ENCODE assay signal across 3 cellular contexts in genomic region chr11:64204464-64204989, GRCh38.
TF ChIP-seq lines count a peak whose summit lies in the region.

No MANE protein-coding gene starts in this region.

TF ChIP-seq in A549, 52 proteins besides CTCF, POLR2A, EP300 and RAD21:
- TF ChIP-seq EHF (CRISPR knock-in tag; IDR thresholded peaks at IDR 0.05) (no peak), JUNB (IDR thresholded peaks at IDR 0.05) (no peak), USF2 (IDR thresholded peaks at IDR 0.05) (no peak), SMC3 (IDR thresholded peaks at IDR 0.05) (peak; percentile 50), E2F6 (IDR thresholded peaks at IDR 0.05; ENCODE audit: borderline replicate concordance, low read depth) (no peak), JUN (IDR thresholded peaks at IDR 0.05) (0 out of 5 replicates have a peak, but pooled peaks of 1 of the 2 experiments have one; percentile 13), KDM5A (IDR thresholded peaks at IDR 0.05) (no peak), RFX5 (IDR thresholded peaks at IDR 0.05) (no peak), NPAS2 (CRISPR knock-in tag; IDR thresholded peaks at IDR 0.05; ENCODE audit: borderline replicate concordance) (no peak), ZC3H11A (IDR thresholded peaks at IDR 0.05) (no peak), CBX2 (IDR thresholded peaks at IDR 0.05; ENCODE audit: borderline replicate concordance, low read depth) (no peak), CHD2 (IDR thresholded peaks at IDR 0.05; ENCODE audit: low read length, partially characterized antibody) (no peak), RNF2 (IDR thresholded peaks at IDR 0.05; ENCODE audit: borderline replicate concordance, low read depth) (no peak), MAFK (IDR thresholded peaks at IDR 0.05; ENCODE audit: partially characterized antibody) (no peak), PBX3 (IDR thresholded peaks at IDR 0.05) (no peak), TFCP2L1 (CRISPR knock-in tag; IDR thresholded peaks at IDR 0.05) (no peak)

TF ChIP-seq in GM23338, 12 proteins besides CTCF, POLR2A, EP300 and RAD21:
- TF ChIP-seq ZNF114 (CRISPR knock-in tag; IDR thresholded peaks at IDR 0.05) (no peak), EZH2 (IDR thresholded peaks at IDR 0.05; ENCODE audit: low read depth, unreplicated experiment) (no peak), JUNB (IDR thresholded peaks at IDR 0.05; ENCODE audit: unreplicated experiment) (no peak), ZNF331 (CRISPR knock-in tag; IDR thresholded peaks at IDR 0.05; ENCODE audit: low read depth) (no peak), EZH2phosphoT487 (IDR thresholded peaks at IDR 0.05; ENCODE audit: unreplicated experiment) (no peak), NANOG (IDR thresholded peaks at IDR 0.05; ENCODE audit: borderline replicate concordance) (no peak), REST (IDR thresholded peaks at IDR 0.05; ENCODE audit: unreplicated experiment) (no peak), STAT1 (IDR thresholded peaks at IDR 0.05; ENCODE audit: unreplicated experiment) (no peak), POLR2AphosphoS5 (IDR thresholded peaks at IDR 0.05; ENCODE audit: low read depth) (no peak), CREB1 (CRISPR knock-in tag; IDR thresholded peaks at IDR 0.05; ENCODE audit: low read depth) (no peak)
TF ChIP-seq in GM23338: peak in this region for 0.

TF ChIP-seq in WTC11, 78 proteins besides CTCF, POLR2A, EP300 and RAD21:
- TF ChIP-seq ZNF512 (CRISPR knock-in tag; IDR thresholded peaks at IDR 0.05; ENCODE audit: borderline replicate concordance) (no peak), SOX15 (CRISPR knock-in tag; IDR thresholded peaks at IDR 0.05) (no peak), ZNF281 (CRISPR knock-in tag; IDR thresholded peaks at IDR 0.05) (no peak), E2F5 (CRISPR knock-in tag; IDR thresholded peaks at IDR 0.05) (no peak), ZNF219 (CRISPR knock-in tag; IDR thresholded peaks at IDR 0.05; ENCODE audit: borderline replicate concordance) (no peak)
